In the genomic region with DNA sequence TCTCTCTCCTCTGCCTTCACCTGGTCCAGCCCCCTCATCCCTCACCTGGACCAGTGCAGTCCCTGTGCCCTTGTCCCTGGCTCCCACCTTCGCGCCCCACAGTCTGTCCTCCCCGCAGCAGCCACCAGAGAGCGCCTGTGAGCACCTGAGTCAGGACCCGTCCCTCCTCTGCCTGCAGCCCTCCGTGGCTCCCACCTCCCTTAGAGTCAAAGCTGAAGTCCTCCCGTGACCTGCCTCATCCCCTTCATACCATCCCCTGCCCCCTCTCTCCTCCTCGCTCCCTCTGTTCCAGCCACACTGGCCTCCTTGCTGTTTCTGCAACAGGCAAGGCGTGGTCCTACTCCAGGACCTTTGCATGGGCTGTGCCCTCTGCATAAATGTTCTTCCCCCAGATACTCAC, we compare ENCODE assay signal across 12 cellular contexts. TPM values are rescaled to one million over a fixed set of nuclear protein-coding genes. Genes with fewer than 3 reads are reported as not detected.
DNase-seq lines count a peak whose midpoint lies in the region; ATAC-seq and TF ChIP-seq lines count a peak whose summit lies in the region.
"Had no signal": no experiment of that assay in that cellular context is flagged by ENCODE, and none has a peak within 500 bp of the region (broad histone marks: within the 10 kb centered on the region; RNA-seq: fewer than 3 reads in every experiment).

No MANE protein-coding gene starts in this region.

- peaks cover 13 to 14% of the 10 kb centered on the region in 2 donors for H3K27me3 Mint-ChIP-seq in natural killer cell treated with Interleukin-12 subunit alpha and Interleukin-12 subunit beta and Interleukin-15 and Interleukin-18, amount 100 ng/mL, for 72 hours
- peaks cover 0 to 16% of the 10 kb centered on the region in 2 donors for H3K27me3 Mint-ChIP-seq in natural killer cell (ENCODE audit: low read depth in 2 of 2)

- ATAC-seq in natural killer cell treated with Interleukin-12 subunit alpha and Interleukin-12 subunit beta and Interleukin-15 and Interleukin-18, amount 100 ng/mL, for 72 hours = peak; percentile 45 to 53
- ATAC-seq in natural killer cell (no peak), HG02870 (IDR thresholded peaks at IDR 0.05; ENCODE audit: unreplicated experiment) (no peak)
- ATAC-seq in stimulated activated naive CD8-positive, alpha-beta T cell treated with anti-CD3 and anti-CD28 coated beads, Interleukin-15, Interleukin-2, amounts not matched to agents 100 U/mL and 50 U/mL, for 24 hours = no peak

- H3K4me3 ChIP-seq in cardiac fibroblast (replicated peaks in 1 of 2; ENCODE audit: low read depth in 2 of 2, low read length in 2 of 2) = no peak overlapping the region
- H3K4me3 ChIP-seq: smooth muscle cell, stomach had no signal

- TF ChIP-seq CTCF in natural killer cell (IDR thresholded peaks at IDR 0.05) (no peak), cardiac fibroblast (IDR thresholded peaks at IDR 0.05; ENCODE audit: low read depth, low read length) (peak; percentile 38)

- no peaks in the 10 kb centered on the region for H3K9me3 Mint-ChIP-seq in natural killer cell treated with Interleukin-12 subunit alpha and Interleukin-12 subunit beta and Interleukin-15 and Interleukin-18, amount 100 ng/mL, for 72 hours
- peaks cover 0 to 2% of the 10 kb centered on the region in 2 donors for H3K9me3 Mint-ChIP-seq in natural killer cell

- DNase-seq in natural killer cell treated with Interleukin-12 subunit alpha and Interleukin-12 subunit beta and Interleukin-15 and Interleukin-18, amount 100 ng/mL, for 72 hours (ENCODE audit: low spot score) = no peak
- DNase-seq in natural killer cell (no peak), NCI-H69 (lab: John Stamatoyannopoulos, UW) (peak; percentile 24), cardiac fibroblast (ENCODE audit: low read depth in 2 of 2) (no peak), COLO829 (ENCODE audit: low spot score) (no peak), GM03348 (ENCODE audit: low spot score) (no peak)
- DNase-seq in stimulated activated naive CD8-positive, alpha-beta T cell treated with anti-CD3 and anti-CD28 coated beads, Interleukin-15, Interleukin-2, amounts not matched to agents 100 U/mL and 50 U/mL, for 24 hours = peak; percentile 60
- DNase-seq: NCI-H1092, stomach had no signal

- H3K4me1 Mint-ChIP-seq in natural killer cell treated with Interleukin-12 subunit alpha and Interleukin-12 subunit beta and Interleukin-15 and Interleukin-18, amount 100 ng/mL, for 72 hours (ENCODE audit: low read depth in 2 of 2) = no peaks in the 10 kb centered on the region
- no peaks in the 10 kb centered on the region for H3K4me1 Mint-ChIP-seq in natural killer cell

- H3K4me3 Mint-ChIP-seq in natural killer cell treated with Interleukin-12 subunit alpha and Interleukin-12 subunit beta and Interleukin-15 and Interleukin-18, amount 100 ng/mL, for 72 hours = no peak overlapping the region
- H3K4me3 Mint-ChIP-seq in natural killer cell = no peak overlapping the region

- intact Hi-C loops in natural killer cell (cut with micrococcal nuclease) = no loop called here

- no peaks in the 10 kb centered on the region for H3K36me3 Mint-ChIP-seq in natural killer cell treated with Interleukin-12 subunit alpha and Interleukin-12 subunit beta and Interleukin-15 and Interleukin-18, amount 100 ng/mL, for 72 hours
- H3K36me3 Mint-ChIP-seq in natural killer cell = no peaks in the 10 kb centered on the region

- H3K27ac Mint-ChIP-seq in natural killer cell treated with Interleukin-12 subunit alpha and Interleukin-12 subunit beta and Interleukin-15 and Interleukin-18, amount 100 ng/mL, for 72 hours = no peak overlapping the region
- H3K27ac Mint-ChIP-seq in natural killer cell = no peak overlapping the region

RNA-seq across cellular contexts. Expression of a gene that starts 10.3 kb away (rescaled TPM):
- under 1 TPM in 1 of 2 donors, not detected in 1; 0.59 TPM for total RNA-seq in natural killer cell treated with Interleukin-12 subunit alpha and Interleukin-12 subunit beta and Interleukin-15 and Interleukin-18, amount 100 ng/mL, for 72 hours
- total RNA-seq in natural killer cell = under 1 TPM in 2 of 3 donors, not detected in 1; 0.41 to 0.83 TPM
- total RNA-seq: dermis microvascular lymphatic vessel endothelial cell, smooth muscle cell had no signal

RNA-seq across cellular contexts. Expression of a gene that starts 49.1 kb away (rescaled TPM):
- 100 to 1,000 TPM in 1 of 2 donors, 10 to 100 TPM in 1; 84.4 to 196 TPM for total RNA-seq in natural killer cell treated with Interleukin-12 subunit alpha and Interleukin-12 subunit beta and Interleukin-15 and Interleukin-18, amount 100 ng/mL, for 72 hours
- total RNA-seq in natural killer cell = 10 to 100 TPM; 39.6 to 61.4 (median 49.0) TPM

RNA-seq across cellular contexts. Expression of a gene that starts 56.2 kb away (rescaled TPM):
- total RNA-seq in natural killer cell treated with Interleukin-12 subunit alpha and Interleukin-12 subunit beta and Interleukin-15 and Interleukin-18, amount 100 ng/mL, for 72 hours = 10 to 100 TPM; 33.5 to 47.0 TPM
- 10 to 100 TPM; 37.1 to 60.4 (median 51.7) TPM for total RNA-seq in natural killer cell
- total RNA-seq: smooth muscle cell had no signal

Comparison
In these comparisons a context has a peak if more than half of its experiments do, and no peak if none do; other contexts are left out.
1. ATAC-seq: peak in natural killer cell treated with Interleukin-12 subunit alpha and Interleukin-12 subunit beta and Interleukin-15 and Interleukin-18, amount 100 ng/mL, for 72 hours (2 of 2); none in natural killer cell (0 of 3), stimulated activated naive CD8-positive, alpha-beta T cell treated with anti-CD3 and anti-CD28 coated beads, Interleukin-15, Interleukin-2, amounts not matched to agents 100 U/mL and 50 U/mL, for 24 hours (single experiment) and HG02870 (single experiment).
2. DNase-seq: peak in NCI-H69 (single experiment) and stimulated activated naive CD8-positive, alpha-beta T cell treated with anti-CD3 and anti-CD28 coated beads, Interleukin-15, Interleukin-2, amounts not matched to agents 100 U/mL and 50 U/mL, for 24 hours (single experiment); none in natural killer cell treated with Interleukin-12 subunit alpha and Interleukin-12 subunit beta and Interleukin-15 and Interleukin-18, amount 100 ng/mL, for 72 hours (single experiment), natural killer cell (single experiment), cardiac fibroblast (0 of 2), COLO829 (single experiment) and GM03348 (single experiment).